In the genomic region with DNA sequence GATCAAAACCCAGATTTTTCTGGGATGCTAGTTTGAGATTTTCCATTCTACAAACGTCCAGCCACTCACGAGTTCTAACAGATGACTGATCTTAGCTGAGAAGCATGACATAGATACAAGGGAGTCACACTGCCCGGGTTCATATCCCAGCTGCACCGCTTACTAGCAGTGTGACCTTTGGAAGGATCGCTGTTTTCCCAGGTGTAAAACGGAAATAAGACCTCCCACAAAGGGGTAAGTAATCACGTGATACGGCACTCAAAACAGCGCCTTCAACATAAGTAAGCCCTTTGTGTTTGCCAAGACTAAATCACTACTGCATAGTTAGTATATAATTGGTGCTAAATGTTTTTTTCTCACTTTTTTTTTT, we compare ENCODE assay signal across 8 cellular contexts. TPM values are rescaled to one million over a fixed set of nuclear protein-coding genes. Genes with fewer than 3 reads are reported as not detected.
DNase-seq lines count a peak whose midpoint lies in the region; ATAC-seq and TF ChIP-seq lines count a peak whose summit lies in the region.

No MANE protein-coding gene starts in this region.

- no peak for TF ChIP-seq CTCF in AG04449 (IDR thresholded peaks at IDR 0.05; ENCODE audit: insufficient read depth, low read length, missing control alignments)
- no peak for TF ChIP-seq CTCF in brain microvascular endothelial cell (IDR thresholded peaks at IDR 0.05; ENCODE audit: low read depth, low read length, missing control alignments)
- no peak for TF ChIP-seq CTCF in right lobe of liver (IDR thresholded peaks at IDR 0.05)
- TF ChIP-seq CTCF in stomach (IDR thresholded peaks at IDR 0.05): no peak

- H3K36me3 ChIP-seq in brain microvascular endothelial cell (replicated peaks): peaks cover 16% of the 10 kb centered on the region
- peaks cover 0 to 19% (median 6%) of the 10 kb centered on the region in 4 donors for H3K36me3 ChIP-seq in right lobe of liver
- H3K36me3 ChIP-seq in stomach: peaks cover 15 to 20% (median 18%) of the 10 kb centered on the region in 4 donors

- H3K4me3 ChIP-seq in AG04449 (ENCODE audit: low read depth, low read length): peak overlapping the region; percentile 100
- peak overlapping the region; percentile 87 for H3K4me3 ChIP-seq in brain microvascular endothelial cell (ENCODE audit: low read depth, low read length)
- H3K4me3 ChIP-seq in right lobe of liver: peak overlapping the region; percentile 78 to 95 (median 79)
- peak overlapping the region; percentile 87 to 100 (median 92) for H3K4me3 ChIP-seq in stomach

- H3K4me1 ChIP-seq in right lobe of liver (peaks cover 0 to 15% (median 0%) of the 10 kb centered on the region in 4 donors), stomach (peaks cover 6 to 27% (median 25%) of the 10 kb centered on the region in 4 donors)

- H3K27me3 ChIP-seq in brain microvascular endothelial cell (replicated peaks): no peaks in the 10 kb centered on the region
- H3K27me3 ChIP-seq in right lobe of liver: no peaks in the 10 kb centered on the region
- H3K27me3 ChIP-seq in stomach: no peaks in the 10 kb centered on the region

- DNase-seq in AG04449 (ENCODE audit: low read depth, low spot score) (no peak), HCEC 1CT (peak; percentile 15), RPMI8226 (peak; percentile 39), brain microvascular endothelial cell (peak; percentile 23), right lobe of liver (peak in 1 of 3 donors; percentile 64), stomach (no peak), NK-92 (lab: John Stamatoyannopoulos, UW; ENCODE audit: unreplicated experiment) (no peak)

- TF ChIP-seq EP300 in stomach (IDR thresholded peaks at IDR 0.05): no peak

- TF ChIP-seq POLR2A in right lobe of liver (IDR thresholded peaks at IDR 0.05): no peak
- TF ChIP-seq POLR2A in stomach (IDR thresholded peaks at IDR 0.05): no peak

- in situ Hi-C loops in brain microvascular endothelial cell (cut with HindIII; ENCODE audit: low pct_ligation_motif_present, low sequenced_read_pairs): loop anchor here (10.0 kb wide), 1 partner anchor 60 kb away; no protein-coding TSS in a partner anchor

- POLR2A ChIA-PET in AG04449 (lab: Yijun Ruan, JAX): interaction anchor here (0.6 kb wide), 1 partner anchor 280 kb away, joined by 4 read pairs; no protein-coding TSS in a partner anchor

- intact Hi-C loops in right lobe of liver (cut with DNase I): no loop called here
- intact Hi-C loops in stomach (cut with DNase I; ENCODE audit: low total_unique reads): no loop called here

- ATAC-seq in right lobe of liver (peak; percentile 73 to 83 (median 78)), GM19467 (IDR thresholded peaks at IDR 0.05; ENCODE audit: unreplicated experiment) (no peak)

- peak overlapping the region; percentile 75 for H3K27ac ChIP-seq in brain microvascular endothelial cell
- H3K27ac ChIP-seq in right lobe of liver: peak overlapping the region; percentile 34 to 83 (median 41)
- H3K27ac ChIP-seq in stomach: peak overlapping the region in 4 of 5 donors; percentile 74 to 86 (median 82)

- H3K9me3 ChIP-seq in right lobe of liver (no peaks in the 10 kb centered on the region), stomach (no peaks in the 10 kb centered on the region)

- 6% methylated on average over 9 of the region's 9 CpGs for WGBS in right lobe of liver (ENCODE audit: insufficient coverage, low coverage, low lambda C conversion rate, missing lambda C conversion rate)
- 3 to 5% (median 5%) methylated on average over 9 of the region's 9 CpGs for WGBS in stomach, 5 donors

- CTCF ChIA-PET in AG04449 (lab: Yijun Ruan, JAX): interaction anchor here (1.5 to 7.6 kb wide), 3 partner anchors 11 to 201 kb away, joined by 8 to 61 read pairs (median 11); no protein-coding TSS in a partner anchor

RNA-seq across cellular contexts. Expression of a gene that starts 0.6 kb away (rescaled TPM):
- total RNA-seq in right lobe of liver: 10 to 100 TPM; 10.1 to 47.3 (median 16.6) TPM
- total RNA-seq in stomach: 100 to 1,000 TPM in 1 of 5 donors, 10 to 100 TPM in 4; 38.1 to 101 (median 52.0) TPM
- polyA plus RNA-seq in stomach: 10 to 100 TPM; 19.4 to 24.7 (median 21.9) TPM

Comparison
In these comparisons a context has a peak if more than half of its experiments do, and no peak if none do; other contexts are left out.
1. DNase-seq: peak in HCEC 1CT (single experiment), RPMI8226 (single experiment) and brain microvascular endothelial cell (single experiment); none in AG04449 (single experiment), stomach (single experiment) and NK-92 (single experiment).
2. Peak in every context shown above with its lines, with median percentiles within 50 percentile points of each other: H3K4me3 ChIP-seq and H3K27ac ChIP-seq.